Comparison of ENCODE assay signal across 9 cellular contexts in the genomic region with DNA sequence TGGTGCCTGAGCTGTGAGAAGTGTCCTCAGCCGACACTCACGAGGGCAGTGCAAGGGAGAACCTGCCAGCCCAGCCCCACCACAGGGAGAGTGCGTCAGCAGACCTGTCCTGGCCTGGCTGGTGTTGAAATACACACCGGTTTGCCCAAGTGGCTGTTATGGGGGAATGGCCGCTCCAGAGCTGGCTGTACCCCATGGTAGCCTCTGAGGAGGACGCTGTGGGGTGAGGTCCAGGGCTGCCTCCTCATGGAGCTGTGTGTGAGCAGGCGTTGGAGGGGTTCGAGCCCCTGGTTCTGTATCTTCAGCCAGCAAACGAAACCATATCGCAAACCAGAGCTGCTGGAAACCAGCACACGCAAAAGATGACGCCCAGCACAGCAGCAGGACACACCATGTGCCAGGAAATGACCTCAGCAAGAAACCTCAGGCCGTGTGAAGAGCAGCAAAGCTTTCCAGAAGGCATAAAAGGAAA. TPM values are rescaled to one million over a fixed set of nuclear protein-coding genes. Genes with fewer than 3 reads are reported as not detected.
DNase-seq lines count a peak whose midpoint lies in the region; ATAC-seq and TF ChIP-seq lines count a peak whose summit lies in the region.
"Had no signal": no experiment of that assay in that cellular context is flagged by ENCODE, and none has a peak within 500 bp of the region (broad histone marks: within the 10 kb centered on the region; RNA-seq: fewer than 3 reads in every experiment).

No MANE protein-coding gene starts in this region.

- TF ChIP-seq CTCF in right lobe of liver (IDR thresholded peaks at IDR 0.05), result no peak
- no peak for TF ChIP-seq CTCF in tibial artery (IDR thresholded peaks at IDR 0.05)
- no peak for TF ChIP-seq CTCF in GM13976 (IDR thresholded peaks at IDR 0.05; ENCODE audit: borderline replicate concordance, control extremely low read depth, extremely low read depth, insufficient read depth, missing control alignments)

- CTCF ChIA-PET in activated CD4-positive, alpha-beta T cell treated with anti-CD3 and anti-CD28 coated beads for 36 hours (lab: Charles Lee), result interaction anchor here (0.8 to 1.3 kb wide), 2 partner anchors 8 to 23 kb away, joined by 3 to 4 read pairs; no protein-coding TSS in a partner anchor

- WGBS in right lobe of liver (ENCODE audit: insufficient coverage, low coverage, low lambda C conversion rate, missing lambda C conversion rate), result 50% methylated on average over 4 of the region's 13 CpGs

- no peak for ATAC-seq in activated CD4-positive, alpha-beta T cell treated with anti-CD3 and anti-CD28 coated beads for 36 hours
- ATAC-seq in right lobe of liver (peak; percentile 44 to 69 (median 56)), HG02870 (IDR thresholded peaks at IDR 0.05; ENCODE audit: unreplicated experiment) (no peak)

- H3K27ac ChIP-seq in caudate nucleus (ENCODE audit: low read depth, low read length) (peak overlapping the region; percentile 66), right lobe of liver (peak overlapping the region in 2 of 3 donors; percentile 3 to 34), tibial artery (peak overlapping the region in 1 of 2 donors; percentile 57)

- H3K36me3 ChIP-seq in right lobe of liver (peaks cover 0 to 8% (median 0%) of the 10 kb centered on the region in 4 donors), tibial artery (peaks cover 12 to 57% (median 22%) of the 10 kb centered on the region in 3 donors)

- H3K4me3 Mint-ChIP-seq in activated CD4-positive, alpha-beta T cell treated with anti-CD3 and anti-CD28 coated beads for 36 hours, result no peak overlapping the region

- peak; percentile 33 for DNase-seq in activated CD4-positive, alpha-beta T cell treated with anti-CD3 and anti-CD28 coated beads for 36 hours
- DNase-seq in activated CD4-positive, alpha-beta T cell treated with anti-CD3 and anti-CD28 coated beads for 48 hours, result no peak
- DNase-seq in caudate nucleus (lab: John Stamatoyannopoulos, UW), result peak in 1 of 61 donors; percentile 61
- peak in 1 of 3 donors; percentile 55 for DNase-seq in right lobe of liver
- DNase-seq in tibial artery, result peak; percentile 66 to 82
- no peak for DNase-seq in GM13976 (ENCODE audit: low spot score)
- no peak for DNase-seq in ecto neural progenitor cell (ENCODE audit: low spot score)
- DNase-seq: 8988T had no signal

- no peaks in the 10 kb centered on the region for H3K9me3 Mint-ChIP-seq in activated CD4-positive, alpha-beta T cell treated with anti-CD3 and anti-CD28 coated beads for 36 hours (ENCODE audit: low read depth)

- no peaks in the 10 kb centered on the region for H3K9me3 ChIP-seq in right lobe of liver
- H3K9me3 ChIP-seq in tibial artery, result no peaks in the 10 kb centered on the region

- POLR2A ChIA-PET in activated CD4-positive, alpha-beta T cell treated with anti-CD3 and anti-CD28 coated beads for 36 hours (lab: Charles Lee), result no interaction called here

- no peaks in the 10 kb centered on the region for H3K27me3 Mint-ChIP-seq in activated CD4-positive, alpha-beta T cell treated with anti-CD3 and anti-CD28 coated beads for 36 hours

- peak overlapping the region; percentile 72 for H3K27ac Mint-ChIP-seq in activated CD4-positive, alpha-beta T cell treated with anti-CD3 and anti-CD28 coated beads for 36 hours

- TF ChIP-seq POLR2A in right lobe of liver (IDR thresholded peaks at IDR 0.05), result no peak

- intact Hi-C loops in activated CD4-positive, alpha-beta T cell treated with anti-CD3 and anti-CD28 coated beads for 36 hours (cut with DNase I, micrococcal nuclease), result no loop called here
- intact Hi-C loops in right lobe of liver (cut with DNase I) (no loop called here), tibial artery (cut with DNase I; ENCODE audit: low total_unique reads) (no loop called here)

- H3K27me3 ChIP-seq in right lobe of liver (no peaks in the 10 kb centered on the region), tibial artery (no peaks in the 10 kb centered on the region)

- H3K4me1 ChIP-seq in right lobe of liver (no peaks in the 10 kb centered on the region), tibial artery (no peaks in the 10 kb centered on the region)

- in situ Hi-C loops in GM13976 (cut with MboI; ENCODE audit: low sequenced_read_pairs, unreplicated experiment), result no loop called here

- peaks cover 4% of the 10 kb centered on the region for H3K36me3 Mint-ChIP-seq in activated CD4-positive, alpha-beta T cell treated with anti-CD3 and anti-CD28 coated beads for 36 hours (ENCODE audit: low read depth)

- no peak overlapping the region for H3K4me3 ChIP-seq in right lobe of liver
- H3K4me3 ChIP-seq in tibial artery, result no peak overlapping the region

- peaks cover 7% of the 10 kb centered on the region for H3K4me1 Mint-ChIP-seq in activated CD4-positive, alpha-beta T cell treated with anti-CD3 and anti-CD28 coated beads for 36 hours

RNA-seq across cellular contexts. Expression of a gene that starts 9.3 kb away (rescaled TPM):
- total RNA-seq in activated CD4-positive, alpha-beta T cell treated with anti-CD3 and anti-CD28 coated beads for 36 hours, result 1 to 10 TPM; 4.8 to 9.3 TPM
- 10 to 100 TPM in 2 of 6 experiments, 1 to 10 TPM in 4; 7.5 to 33.8 (median 8.9) TPM for total RNA-seq in right lobe of liver

Comparison
In these comparisons a context has a peak if more than half of its experiments do, and no peak if none do; other contexts are left out.
1. DNase-seq: peak in activated CD4-positive, alpha-beta T cell treated with anti-CD3 and anti-CD28 coated beads for 36 hours (single experiment) and tibial artery (2 of 2); none in activated CD4-positive, alpha-beta T cell treated with anti-CD3 and anti-CD28 coated beads for 48 hours (single experiment), GM13976 (single experiment) and ecto neural progenitor cell (single experiment).
2. ATAC-seq: peak in right lobe of liver (4 of 4); none in activated CD4-positive, alpha-beta T cell treated with anti-CD3 and anti-CD28 coated beads for 36 hours (single experiment) and HG02870 (single experiment).